In the genomic region with DNA sequence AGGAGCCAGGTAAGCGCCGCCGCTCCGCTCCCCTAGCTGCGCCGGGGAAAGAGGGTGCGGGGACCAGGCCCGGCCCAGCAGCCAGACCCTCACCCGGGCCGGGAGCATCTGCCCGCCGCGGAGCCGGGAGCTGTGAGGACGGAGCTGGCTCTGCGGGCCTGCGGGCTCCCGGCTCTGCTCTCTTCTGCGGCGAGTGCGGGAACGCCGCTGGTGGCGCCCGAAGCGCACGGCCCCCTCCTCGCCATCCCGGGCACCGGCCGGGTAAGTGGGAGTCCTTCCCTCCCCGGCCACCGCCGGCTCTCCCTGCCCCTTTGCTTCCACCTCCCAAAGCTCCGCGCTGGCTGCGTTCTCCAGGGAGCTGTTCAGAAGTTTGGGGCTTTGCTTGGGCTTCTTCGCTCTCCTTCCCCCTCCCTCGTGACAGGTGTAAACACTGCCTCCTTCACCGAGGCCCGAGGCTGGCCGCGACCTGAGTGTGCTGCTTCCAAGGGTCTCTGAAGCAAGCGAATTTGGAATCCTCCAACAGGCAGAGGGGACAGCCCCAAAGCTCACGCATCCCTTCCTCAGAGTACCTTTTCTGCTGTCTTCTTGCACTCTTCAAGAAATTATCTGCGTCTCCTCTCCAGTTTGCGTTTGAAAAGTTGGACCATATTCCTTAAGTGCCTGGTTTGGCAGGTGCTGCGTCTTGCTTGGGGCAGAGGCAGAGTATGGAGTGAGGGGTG, we compare ENCODE assay signal across 8 cellular contexts. TPM values are rescaled to one million over a fixed set of nuclear protein-coding genes. Genes with fewer than 3 reads are reported as not detected.
A peak's percentile ranks its signal among the peaks of the same experiment; 100 is the strongest.
DNase-seq lines count a peak whose midpoint lies in the region; ATAC-seq, FAIRE-seq and TF ChIP-seq lines count a peak whose summit lies in the region.

No MANE protein-coding gene starts in this region.

- ATAC-seq in heart left ventricle = peak in 2 of 4 donors; percentile 11 to 45

- H3K4me1 ChIP-seq in HAP-1 (peaks cover 22% of the 10 kb centered on the region), heart left ventricle (peaks cover 0 to 42% (median 28%) of the 10 kb centered on the region in 12 donors)

- H3K4me3 ChIP-seq in HAP-1 (peak overlapping the region; percentile 94), heart left ventricle (peak overlapping the region; percentile 70 to 97 (median 94))

- no peak for TF ChIP-seq POLR2A in GM12891 (IDR thresholded peaks at IDR 0.05; ENCODE audit: low read depth, low read length)
- TF ChIP-seq POLR2A in heart left ventricle (IDR thresholded peaks at IDR 0.05) = no peak

- TF ChIP-seq CTCF in heart left ventricle (IDR thresholded peaks at IDR 0.05) = no peak

- WGBS in heart left ventricle, 4 donors = 0 to 1% (median 1%) methylated on average over 27 to 48 of the region's 48 CpGs

- no peaks in the 10 kb centered on the region for H3K9me3 ChIP-seq in HAP-1
- H3K9me3 ChIP-seq in heart left ventricle = no peaks in the 10 kb centered on the region

- H3K27me3 ChIP-seq in HAP-1 (ENCODE audit: low read depth) = no peaks in the 10 kb centered on the region
- no peaks in the 10 kb centered on the region for H3K27me3 ChIP-seq in heart left ventricle

- H3K27ac ChIP-seq in heart left ventricle = peak overlapping the region; percentile 85 to 98 (median 94)

- intact Hi-C loops in heart left ventricle (cut with DNase I) (loop anchor here (1.0 to 10.0 kb wide), 11 partner anchors 38 to 348 kb away; partner anchors contain the start of gene SERTAD2 (in 1 of the 10)), posterior vena cava (cut with DNase I) (no loop called here)

- DNase-seq in GM12891 (ENCODE audit: insufficient read length, low spot score) = peak; percentile 12
- peak in 1 of 2 experiments; percentile 58 for DNase-seq in HAP-1 (ENCODE audit: low spot score in 2 of 2)
- peak; percentile 29 for DNase-seq in NCI-H1105 treated with DMSO at 0.1 percent for 48 hours (lab: John Stamatoyannopoulos, UW)
- DNase-seq in activated naive CD4-positive, alpha-beta T cell treated with Interleukin-2 at 50 U/mL for 16 hours = peak; percentile 42
- DNase-seq in heart left ventricle = peak in 2 of 5 donors; percentile 22 to 64
- DNase-seq in posterior vena cava (ENCODE audit: low spot score) = peak; percentile 82
- no peak for DNase-seq in middle frontal gyrus (ENCODE audit: extremely low spot score, low spot score)
- no peak for DNase-seq in mucosa of gallbladder (ENCODE audit: low spot score)

- H3K36me3 ChIP-seq in HAP-1 (replicated peaks) = no peaks in the 10 kb centered on the region
- no peaks in the 10 kb centered on the region for H3K36me3 ChIP-seq in heart left ventricle

- in situ Hi-C loops in HAP-1 (cut with MboI; ENCODE audit: low sequenced_read_pairs) = no loop called here

- FAIRE-seq in GM12891 (lab: Jason Lieb, UNC) = peak; percentile 13

TF ChIP-seq in GM12891, 5 proteins besides CTCF, POLR2A, EP300 and RAD21:
- TF ChIP-seq POLR2AphosphoS5 (IDR thresholded peaks at IDR 0.05; ENCODE audit: low read depth, low read length) = no peak

RNA-seq across cellular contexts. Expression of gene AFTPH, which starts 0.6 kb away (rescaled TPM):
- 32.6 TPM for polyA plus RNA-seq in GM12891 (2012; ENCODE audit: low read depth, missing spikeins)
- total RNA-seq in heart left ventricle = 10 to 100 TPM in 7 of 9 donors, 1 to 10 TPM in 2; 9.2 to 15.2 (median 11.4) TPM
- polyA plus RNA-seq in heart left ventricle = 10 to 100 TPM; 10.1 to 10.7 TPM
- total RNA-seq in posterior vena cava = 10 to 100 TPM; 18.7 to 27.8 TPM
- 62.4 TPM for total RNA-seq in mucosa of gallbladder

Comparison
In these comparisons a context has a peak if more than half of its experiments do, and no peak if none do; other contexts are left out.
1. DNase-seq: peak in GM12891 (single experiment), NCI-H1105 treated with DMSO at 0.1 percent for 48 hours (single experiment), activated naive CD4-positive, alpha-beta T cell treated with Interleukin-2 at 50 U/mL for 16 hours (single experiment) and posterior vena cava (single experiment); none in middle frontal gyrus (single experiment) and mucosa of gallbladder (single experiment).
2. intact Hi-C loops: an anchor here in heart left ventricle (1.0 to 10.0 kb wide); none called in posterior vena cava.